In genomic region chr3:4983739-4984510, GRCh38 we compare ENCODE assay signal across 9 cellular contexts. TPM values are rescaled to one million over a fixed set of nuclear protein-coding genes. Genes with fewer than 3 reads are reported as not detected.
DNase-seq lines count a peak whose midpoint lies in the region; ATAC-seq and TF ChIP-seq lines count a peak whose summit lies in the region.
"Had no signal": no experiment of that assay in that cellular context is flagged by ENCODE, and none has a peak within 500 bp of the region (broad histone marks: within the 10 kb centered on the region; RNA-seq: fewer than 3 reads in every experiment).

No MANE protein-coding gene starts in this region.

- H3K36me3 Mint-ChIP-seq in CD8-positive, alpha-beta memory T cell, result peaks cover 12 to 42% (median 19%) of the 10 kb centered on the region in 3 donors
- peaks cover 66% of the 10 kb centered on the region for H3K36me3 Mint-ChIP-seq in activated CD4-positive, alpha-beta T cell treated with anti-CD3 and anti-CD28 coated beads, Interleukin-2, amount 10 ng/mL, durations not matched to agents 24 days and 14 days (ENCODE audit: low read depth)
- peaks cover 63% of the 10 kb centered on the region for H3K36me3 Mint-ChIP-seq in natural killer cell treated with Interleukin-12 subunit alpha and Interleukin-12 subunit beta and Interleukin-15 and Interleukin-18, amount 100 ng/mL, for 72 hours

- peak overlapping the region; percentile 81 for H3K27ac ChIP-seq in CD8-positive, alpha-beta memory T cell (ENCODE audit: low read depth, low read length)
- H3K27ac ChIP-seq in dorsolateral prefrontal cortex (peak overlapping the region in 58 of 59 donors; percentile 49 to 99 (median 96)), temporal lobe (ENCODE audit: low read depth, low read length) (peak overlapping the region; percentile 85)
- H3K27ac ChIP-seq: SK-N-MC had no signal

- H3K27me3 Mint-ChIP-seq in CD8-positive, alpha-beta memory T cell, result peaks cover 0 to 2% of the 10 kb centered on the region in 2 donors
- H3K27me3 Mint-ChIP-seq in activated CD4-positive, alpha-beta T cell treated with anti-CD3 and anti-CD28 coated beads, Interleukin-2, amount 10 ng/mL, durations not matched to agents 24 days and 14 days, result no peaks in the 10 kb centered on the region
- no peaks in the 10 kb centered on the region for H3K27me3 Mint-ChIP-seq in natural killer cell treated with Interleukin-12 subunit alpha and Interleukin-12 subunit beta and Interleukin-15 and Interleukin-18, amount 100 ng/mL, for 72 hours

- intact Hi-C loops in activated CD4-positive, alpha-beta T cell treated with anti-CD3 and anti-CD28 coated beads, Interleukin-2, amount 10 ng/mL, durations not matched to agents 24 days and 14 days (cut with micrococcal nuclease), result loop anchor here (1.0 kb wide), 1 partner anchor 491 kb away; the partner anchor contains the start of gene ITPR1
- intact Hi-C loops in dorsolateral prefrontal cortex (cut with DNase I), result loop anchor here in 1 of 2 donors (5.0 kb wide), 1 partner anchor 172 kb away; no protein-coding TSS in a partner anchor

- TF ChIP-seq CTCF in dorsolateral prefrontal cortex (IDR thresholded peaks at IDR 0.05 in 54 of 56, conservative IDR thresholded peaks at IDR 0.05 in 2 of 56; ENCODE audit: low read depth in 1 of 56, partially characterized antibody in 56 of 56), result no peak

- CTCF ChIA-PET in CD8-positive, alpha-beta memory T cell (lab: Charles Lee), result interaction anchor here (0.7 to 4.2 kb wide), 20 partner anchors 9 to 272 kb away, joined by 3 to 24 read pairs (median 4); no protein-coding TSS in a partner anchor

- H3K36me3 ChIP-seq in CD8-positive, alpha-beta memory T cell (ENCODE audit: insufficient read depth, low read length), result peaks cover 11% of the 10 kb centered on the region

- in situ Hi-C loops in KBM-7 (cut with MboI; ENCODE audit: low pct_unique_long_range_greater_than_20kb, low sequenced_read_pairs), result loop anchor here (10.0 kb wide), 1 partner anchor 259 kb away; no protein-coding TSS in a partner anchor

- peak; percentile 55 for ATAC-seq in GM21390 (IDR thresholded peaks at IDR 0.05; ENCODE audit: unreplicated experiment)
- peak; percentile 25 to 35 for ATAC-seq in natural killer cell treated with Interleukin-12 subunit alpha and Interleukin-12 subunit beta and Interleukin-15 and Interleukin-18, amount 100 ng/mL, for 72 hours

- peak; percentile 32 to 90 (median 74) for DNase-seq in CD8-positive, alpha-beta memory T cell
- DNase-seq in KBM-7, result peak; percentile 68
- DNase-seq in activated CD4-positive, alpha-beta T cell treated with anti-CD3 and anti-CD28 coated beads, Interleukin-2, amount 10 ng/mL, durations not matched to agents 24 days and 14 days, result peak; percentile 91
- DNase-seq in dorsolateral prefrontal cortex, result no peak
- DNase-seq in natural killer cell treated with Interleukin-12 subunit alpha and Interleukin-12 subunit beta and Interleukin-15 and Interleukin-18, amount 100 ng/mL, for 72 hours (ENCODE audit: low spot score), result peak; percentile 87
- DNase-seq in iPS-NIHi11 (ENCODE audit: low spot score), result no peak

- peak overlapping the region; percentile 71 to 100 (median 84) for H3K4me3 Mint-ChIP-seq in CD8-positive, alpha-beta memory T cell
- H3K4me3 Mint-ChIP-seq in activated CD4-positive, alpha-beta T cell treated with anti-CD3 and anti-CD28 coated beads, Interleukin-2, amount 10 ng/mL, durations not matched to agents 24 days and 14 days, result peak overlapping the region; percentile 96
- H3K4me3 Mint-ChIP-seq in natural killer cell treated with Interleukin-12 subunit alpha and Interleukin-12 subunit beta and Interleukin-15 and Interleukin-18, amount 100 ng/mL, for 72 hours, result peak overlapping the region; percentile 96

- H3K27me3 ChIP-seq in CD8-positive, alpha-beta memory T cell (ENCODE audit: insufficient read depth, low read length, poor library complexity, severe bottlenecking), result no peaks in the 10 kb centered on the region
- H3K27me3 ChIP-seq in dorsolateral prefrontal cortex, result no peaks in the 10 kb centered on the region

- H3K4me3 ChIP-seq in CD8-positive, alpha-beta memory T cell (ENCODE audit: low read length), result peak overlapping the region; percentile 47
- peak overlapping the region in 58 of 59 donors; percentile 18 to 98 (median 82) for H3K4me3 ChIP-seq in dorsolateral prefrontal cortex
- H3K4me3 ChIP-seq: SK-N-MC had no signal

- peaks cover 66 to 81% (median 79%) of the 10 kb centered on the region in 3 donors for H3K4me1 Mint-ChIP-seq in CD8-positive, alpha-beta memory T cell
- peaks cover 42% of the 10 kb centered on the region for H3K4me1 Mint-ChIP-seq in activated CD4-positive, alpha-beta T cell treated with anti-CD3 and anti-CD28 coated beads, Interleukin-2, amount 10 ng/mL, durations not matched to agents 24 days and 14 days
- H3K4me1 Mint-ChIP-seq in natural killer cell treated with Interleukin-12 subunit alpha and Interleukin-12 subunit beta and Interleukin-15 and Interleukin-18, amount 100 ng/mL, for 72 hours (ENCODE audit: low read depth in 2 of 2), result peaks cover 42 to 74% of the 10 kb centered on the region in 2 donors

- no peaks in the 10 kb centered on the region for H3K9me3 ChIP-seq in CD8-positive, alpha-beta memory T cell (ENCODE audit: low read length)

- H3K27ac Mint-ChIP-seq in CD8-positive, alpha-beta memory T cell, result peak overlapping the region; percentile 88 to 100 (median 98)
- H3K27ac Mint-ChIP-seq in activated CD4-positive, alpha-beta T cell treated with anti-CD3 and anti-CD28 coated beads, Interleukin-2, amount 10 ng/mL, durations not matched to agents 24 days and 14 days, result peak overlapping the region; percentile 92
- peak overlapping the region; percentile 91 to 97 for H3K27ac Mint-ChIP-seq in natural killer cell treated with Interleukin-12 subunit alpha and Interleukin-12 subunit beta and Interleukin-15 and Interleukin-18, amount 100 ng/mL, for 72 hours

- peaks cover 60% of the 10 kb centered on the region for H3K4me1 ChIP-seq in CD8-positive, alpha-beta memory T cell (ENCODE audit: insufficient read depth, low read length)

- H3K9me3 Mint-ChIP-seq in CD8-positive, alpha-beta memory T cell, result no peaks in the 10 kb centered on the region
- no peaks in the 10 kb centered on the region for H3K9me3 Mint-ChIP-seq in activated CD4-positive, alpha-beta T cell treated with anti-CD3 and anti-CD28 coated beads, Interleukin-2, amount 10 ng/mL, durations not matched to agents 24 days and 14 days
- no peaks in the 10 kb centered on the region for H3K9me3 Mint-ChIP-seq in natural killer cell treated with Interleukin-12 subunit alpha and Interleukin-12 subunit beta and Interleukin-15 and Interleukin-18, amount 100 ng/mL, for 72 hours

- POLR2A ChIA-PET in CD8-positive, alpha-beta memory T cell (lab: Charles Lee), result interaction anchor here (0.6 kb wide), 2 partner anchors 22 to 467 kb away, joined by 3 to 6 read pairs; no protein-coding TSS in a partner anchor

RNA-seq across cellular contexts. Expression of gene BHLHE40, which starts 4.7 kb away (rescaled TPM):
- 100 to 1,000 TPM; 174 to 180 TPM for total RNA-seq in CD8-positive, alpha-beta memory T cell
- 24.8 TPM for polyA plus RNA-seq in CD8-positive, alpha-beta memory T cell
- total RNA-seq in activated CD4-positive, alpha-beta T cell treated with anti-CD3 and anti-CD28 coated beads, Interleukin-2, amount 10 ng/mL, durations not matched to agents 24 days and 14 days, result 368 and 375 TPM in 2 replicates
- total RNA-seq in dorsolateral prefrontal cortex (100 to 1,000 TPM in 42 of 120 experiments, 10 to 100 TPM in 78; 45.4 to 207 (median 91.5) TPM), temporal lobe (5.9 TPM)
- 100 to 1,000 TPM; 579 to 941 TPM for total RNA-seq in natural killer cell treated with Interleukin-12 subunit alpha and Interleukin-12 subunit beta and Interleukin-15 and Interleukin-18, amount 100 ng/mL, for 72 hours

Comparison
In these comparisons a context has a peak if more than half of its experiments do, and no peak if none do; other contexts are left out.
1. DNase-seq: peak in CD8-positive, alpha-beta memory T cell (5 of 5), KBM-7 (single experiment), activated CD4-positive, alpha-beta T cell treated with anti-CD3 and anti-CD28 coated beads, Interleukin-2, amount 10 ng/mL, durations not matched to agents 24 days and 14 days (single experiment) and natural killer cell treated with Interleukin-12 subunit alpha and Interleukin-12 subunit beta and Interleukin-15 and Interleukin-18, amount 100 ng/mL, for 72 hours (single experiment); none in dorsolateral prefrontal cortex (0 of 10) and iPS-NIHi11 (single experiment).
2. Peak in every context shown above with its lines, with median percentiles within 50 percentile points of each other: H3K27ac ChIP-seq, H3K27ac Mint-ChIP-seq and H3K4me3 Mint-ChIP-seq.